ENCODE assay signal across 1 cellular context in genomic region chr4:7648813-7649395, GRCh38.
TF ChIP-seq lines count a peak whose summit lies in the region.

No MANE protein-coding gene starts in this region.

TF ChIP-seq in IMR-90, 13 proteins besides CTCF, POLR2A, EP300 and RAD21 (continued from another document):
- TF ChIP-seq RFX5 (IDR thresholded peaks at IDR 0.05; ENCODE audit: low read depth, low read length) (no peak), CHD1 (IDR thresholded peaks at IDR 0.05; ENCODE audit: low read depth, low read length) (no peak), ELK1 (IDR thresholded peaks at IDR 0.05; ENCODE audit: borderline replicate concordance, low read depth, low read length) (no peak), MXI1 (IDR thresholded peaks at IDR 0.05; ENCODE audit: borderline replicate concordance, low read depth, low read length) (no peak), CEBPB (IDR thresholded peaks at IDR 0.05; ENCODE audit: low read depth, low read length) (no peak), SMC3 (IDR thresholded peaks at IDR 0.05; ENCODE audit: low read depth, low read length) (no peak), MAFK (IDR thresholded peaks at IDR 0.05; ENCODE audit: low read depth, low read length) (no peak), RCOR1 (IDR thresholded peaks at IDR 0.05; ENCODE audit: insufficient replicate concordance, low read length) (no peak)
